In the genomic region with DNA sequence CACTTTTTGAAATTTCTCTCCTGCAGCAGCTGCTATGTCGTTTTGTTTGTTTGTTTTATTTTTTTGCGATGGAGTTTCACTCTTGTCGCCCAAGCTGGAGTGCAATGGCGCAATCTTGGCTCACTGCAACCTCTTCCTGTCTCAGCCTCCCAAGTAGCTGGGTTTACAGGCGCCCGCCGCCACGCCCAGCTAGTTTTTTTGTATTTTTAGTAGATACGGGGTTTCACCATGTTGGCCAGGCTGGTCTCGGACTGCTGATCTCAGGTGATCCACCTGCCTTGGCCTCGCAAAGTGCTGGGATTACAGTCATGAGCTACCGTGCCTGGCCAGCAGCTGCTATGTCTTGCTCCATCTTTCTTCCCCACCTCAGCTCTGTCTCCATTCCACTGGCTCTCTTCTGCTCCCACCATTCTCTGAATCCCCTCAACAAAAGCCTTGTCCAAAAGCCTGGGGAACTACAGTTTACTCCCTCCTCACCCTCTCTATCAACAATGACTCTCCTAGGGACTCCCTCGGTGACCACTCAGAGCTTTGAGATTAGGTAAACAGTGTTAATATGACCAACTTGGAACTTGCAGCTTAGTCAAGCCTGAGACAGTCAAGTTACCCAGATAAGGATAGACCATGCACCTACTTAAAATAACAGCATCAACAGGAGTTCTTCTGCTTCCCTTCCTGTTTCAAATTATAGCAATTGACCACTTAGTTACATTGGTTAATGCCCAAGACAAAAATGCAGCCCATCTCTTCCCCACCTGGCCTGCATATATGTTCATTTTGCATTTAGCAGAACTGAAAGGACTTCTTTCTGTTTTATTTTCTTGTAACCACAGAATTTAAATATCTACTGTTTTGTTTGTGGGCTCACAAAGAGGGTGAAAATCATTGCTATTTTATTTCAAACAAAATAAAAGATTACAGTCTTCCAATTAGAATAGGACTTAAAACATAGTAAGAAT, we compare ENCODE assay signal across 12 cellular contexts.
DNase-seq lines count a peak whose midpoint lies in the region; ATAC-seq and TF ChIP-seq lines count a peak whose summit lies in the region.
"Had no signal": no experiment of that assay in that cellular context is flagged by ENCODE, and none has a peak within 500 bp of the region (broad histone marks: within the 10 kb centered on the region; RNA-seq: fewer than 3 reads in every experiment).

No MANE protein-coding gene starts in this region.

- peaks cover 60% of the 10 kb centered on the region for H3K4me1 Mint-ChIP-seq in T-helper 2 cell treated with Interferon-gamma antibody and Interleukin-4, amounts not matched to agents 5 μg/mL and 100 μg/mL, for 36 hours (ENCODE audit: low read depth)

- TF ChIP-seq POLR2A in heart left ventricle (IDR thresholded peaks at IDR 0.05) = no peak

- no peaks in the 10 kb centered on the region for H3K27me3 Mint-ChIP-seq in T-helper 2 cell treated with Interferon-gamma antibody and Interleukin-4, amounts not matched to agents 5 μg/mL and 100 μg/mL, for 36 hours (ENCODE audit: low read depth)

- CTCF ChIA-PET in OCI-LY7 (lab: Charles Lee; ENCODE audit: unreplicated experiment) = no interaction called here

- peaks cover 23% of the 10 kb centered on the region for H3F3A ChIP-seq in smooth muscle cell (ENCODE audit: low read depth)

- peak overlapping the region; percentile 85 for H3K9ac ChIP-seq in smooth muscle cell (ENCODE audit: low read depth)
- H3K9ac ChIP-seq: parathyroid adenoma had no signal

- H3K79me2 ChIP-seq in OCI-LY7 (ENCODE audit: insufficient read depth, low read depth, low read length) (no peaks in the 10 kb centered on the region), smooth muscle cell (ENCODE audit: low read depth) (no peaks in the 10 kb centered on the region)
- H3K79me2 ChIP-seq: parathyroid adenoma had no signal

- peaks cover 14% of the 10 kb centered on the region; the same call in 1 of the 2 replicates for H3K9me3 ChIP-seq in OCI-LY7 (ENCODE audit: low read length)
- no peaks in the 10 kb centered on the region for H3K9me3 ChIP-seq in smooth muscle cell (replicated peaks; ENCODE audit: low read depth)
- no peaks in the 10 kb centered on the region for H3K9me3 ChIP-seq in heart left ventricle

- no peaks in the 10 kb centered on the region for H3K9me2 ChIP-seq in OCI-LY7 (ENCODE audit: insufficient read depth, low read length)

- intact Hi-C loops in OCI-LY7 (cut with micrococcal nuclease; ENCODE audit: unreplicated experiment) = loop anchor here (2.0 kb wide), 1 partner anchor 52 kb away; no protein-coding TSS in a partner anchor
- intact Hi-C loops in heart left ventricle (cut with DNase I) = no loop called here

- POLR2A ChIA-PET in OCI-LY7 (lab: Charles Lee) = interaction anchor here (0.7 to 2.5 kb wide), 8 partner anchors 8 to 693 kb away, joined by 3 to 10 read pairs (median 6); no protein-coding TSS in a partner anchor

- no TSS peak for BruUV-seq in OCI-LY7 (replicated peaks; lab: Mats Ljungman, UMichigan)

- peak overlapping the region; percentile 40 for H3K27ac Mint-ChIP-seq in T-helper 2 cell treated with Interferon-gamma antibody and Interleukin-4, amounts not matched to agents 5 μg/mL and 100 μg/mL, for 36 hours
- H3K27ac Mint-ChIP-seq: activated T-cell treated with anti-CD3 and anti-CD28 coated beads, Interleukin-2, amount 50 U/mL, for 72 hours had no signal

- no peak for DNase-seq in T-helper 2 cell treated with Interferon-gamma antibody and Interleukin-4, amounts not matched to agents 5 μg/mL and 100 μg/mL, for 36 hours (ENCODE audit: low spot score)
- no peak for DNase-seq in T-helper 2 cell
- peak; percentile 70 for DNase-seq in OCI-LY7 (ENCODE audit: low spot score)
- no peak for DNase-seq in smooth muscle cell (lab: John Stamatoyannopoulos, UW; ENCODE audit: unreplicated experiment)
- no peak for DNase-seq in heart left ventricle
- no peak for DNase-seq in NCI-H2227 treated with DMSO at 0.1 percent for 48 hours (lab: John Stamatoyannopoulos, UW)
- no peak for DNase-seq in NOMO-1 (lab: John Stamatoyannopoulos, UW; ENCODE audit: unreplicated experiment in 2 of 2)
- DNase-seq: activated T-cell treated with anti-CD3 and anti-CD28 coated beads, Interleukin-2, amount 50 U/mL, for 72 hours; HCEC 1CT had no signal

- no peak for TF ChIP-seq CTCF in OCI-LY7 (conservative IDR thresholded peaks at IDR 0.05; ENCODE audit: low read length)
- no peak for TF ChIP-seq CTCF in smooth muscle cell (IDR thresholded peaks at IDR 0.05; ENCODE audit: borderline replicate concordance, insufficient read depth, poor library complexity, severe bottlenecking)
- no peak for TF ChIP-seq CTCF in heart left ventricle (IDR thresholded peaks at IDR 0.05)

- H3K4me1 ChIP-seq in OCI-LY7 (ENCODE audit: insufficient read depth, low read length, poor library complexity, severe bottlenecking) (peaks cover 33% of the 10 kb centered on the region), smooth muscle cell (ENCODE audit: low read depth) (peaks cover 21% of the 10 kb centered on the region), heart left ventricle (no peaks in the 10 kb centered on the region)
- H3K4me1 ChIP-seq: parathyroid adenoma had no signal

- H3K4me3 ChIP-seq in OCI-LY7 (ENCODE audit: low read depth, low read length, poor library complexity, severe bottlenecking) (peak overlapping the region; percentile 39), smooth muscle cell (no peak overlapping the region), heart left ventricle (no peak overlapping the region)

- peak; percentile 79 for ATAC-seq in HG02840 (IDR thresholded peaks at IDR 0.05; ENCODE audit: low FRiP score, unreplicated experiment)
- no peak for ATAC-seq in heart left ventricle

- H4K20me1 ChIP-seq in OCI-LY7 (ENCODE audit: insufficient read depth, low read length) = no peaks in the 10 kb centered on the region
- H4K20me1 ChIP-seq in smooth muscle cell (ENCODE audit: low read depth) = no peaks in the 10 kb centered on the region

- 92% methylated on average over 13 of the region's 13 CpGs for WGBS in smooth muscle cell (ENCODE audit: low lambda C conversion rate)
- 87 to 89% (median 87%) methylated on average over 13 of the region's 13 CpGs for WGBS in heart left ventricle, 4 donors

- H3K36me3 ChIP-seq in OCI-LY7 (ENCODE audit: insufficient read depth, low read length) (peaks cover 4% of the 10 kb centered on the region; the same call in 1 of the 2 replicates), smooth muscle cell (ENCODE audit: low read depth) (no peaks in the 10 kb centered on the region), heart left ventricle (no peaks in the 10 kb centered on the region)

- H3K27me3 ChIP-seq in smooth muscle cell (ENCODE audit: low read depth) (no peaks in the 10 kb centered on the region), heart left ventricle (peaks cover 0 to 9% (median 0%) of the 10 kb centered on the region in 9 donors)

- H3K4me2 ChIP-seq in OCI-LY7 (ENCODE audit: low read length) (peak overlapping the region; percentile 62), smooth muscle cell (no peak overlapping the region)

- H3K27ac ChIP-seq in OCI-LY7 (ENCODE audit: low read depth, low read length, poor library complexity, severe bottlenecking) (peak overlapping the region; percentile 82), smooth muscle cell (ENCODE audit: low read depth) (peak overlapping the region; percentile 95), heart left ventricle (no peak overlapping the region)
- H3K27ac ChIP-seq: 22Rv1, parathyroid adenoma had no signal

- peaks cover 8% of the 10 kb centered on the region for H3K9me3 Mint-ChIP-seq in T-helper 2 cell treated with Interferon-gamma antibody and Interleukin-4, amounts not matched to agents 5 μg/mL and 100 μg/mL, for 36 hours

- peak overlapping the region; percentile 97 for H2AFZ ChIP-seq in OCI-LY7 (ENCODE audit: low read length)
- no peak overlapping the region for H2AFZ ChIP-seq in smooth muscle cell (ENCODE audit: low read depth)
- H2AFZ ChIP-seq: parathyroid adenoma had no signal

- H3K4me3 Mint-ChIP-seq in T-helper 2 cell treated with Interferon-gamma antibody and Interleukin-4, amounts not matched to agents 5 μg/mL and 100 μg/mL, for 36 hours = peak overlapping the region; percentile 25

- peaks cover 6% of the 10 kb centered on the region for H3K36me3 Mint-ChIP-seq in T-helper 2 cell treated with Interferon-gamma antibody and Interleukin-4, amounts not matched to agents 5 μg/mL and 100 μg/mL, for 36 hours (ENCODE audit: low read depth)

Comparison
In these comparisons a context has a peak if more than half of its experiments do, and no peak if none do; other contexts are left out.
1. H3K27ac ChIP-seq: peak in OCI-LY7 (single experiment) and smooth muscle cell (single experiment); none in heart left ventricle (0 of 12).